1 cellular context compared by ENCODE assay signal in the genomic region with DNA sequence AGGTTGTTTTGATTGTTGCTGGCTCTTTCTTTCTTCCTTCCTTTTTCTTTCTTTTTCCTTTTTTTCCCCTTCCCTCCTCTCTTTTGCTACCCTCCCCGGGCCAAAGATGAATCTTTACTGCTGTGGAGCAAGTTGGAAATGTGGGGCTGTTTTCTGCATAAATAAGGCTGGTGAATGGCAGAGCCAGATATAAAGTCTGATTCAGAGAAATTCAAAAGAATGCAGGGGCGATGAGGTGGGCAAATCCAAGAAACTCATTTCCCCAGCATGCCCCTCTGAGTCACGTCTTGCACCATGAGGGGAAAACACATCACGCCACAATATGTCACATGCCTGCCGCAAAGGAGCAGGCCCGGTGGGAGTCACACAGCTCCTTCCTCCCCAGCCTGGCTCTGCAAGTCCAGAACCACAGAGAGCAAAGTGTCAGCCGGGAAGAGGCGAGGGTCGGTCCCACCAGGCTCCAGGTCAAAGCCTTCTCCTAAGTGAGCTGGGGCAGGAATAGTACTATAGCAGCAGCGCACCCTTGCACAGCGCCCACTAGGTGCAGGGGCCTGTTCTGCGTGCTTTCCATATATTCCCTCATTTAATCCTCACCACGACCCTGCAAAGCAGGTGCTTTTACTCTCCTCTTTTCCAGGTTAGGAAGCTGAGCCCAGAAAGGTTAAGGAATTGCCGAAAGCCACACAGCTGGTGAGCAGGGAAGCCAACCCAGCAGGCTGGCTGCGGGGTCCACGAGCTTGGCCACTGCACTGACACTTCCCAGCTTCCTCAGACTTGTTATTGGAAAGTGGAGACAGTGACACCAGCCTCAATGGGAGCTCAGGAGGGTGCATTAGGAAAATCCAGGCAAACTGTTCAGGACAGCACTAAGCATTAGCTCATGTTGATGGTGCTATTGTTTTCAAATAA.
A peak's percentile ranks its signal among the peaks of the same experiment; 100 is the strongest.
TF ChIP-seq lines count a peak whose summit lies in the region.

No MANE protein-coding gene starts in this region.

TF ChIP-seq in HepG2, 621 proteins besides CTCF, POLR2A, EP300 and RAD21 (continued from another document and continues in another):
- TF ChIP-seq RORA (CRISPR knock-in tag; IDR thresholded peaks at IDR 0.05) (no peak), KLF16 (CRISPR knock-in tag; IDR thresholded peaks at IDR 0.05) (no peak), TOPORS (CRISPR knock-in tag; IDR thresholded peaks at IDR 0.05) (no peak), ZNF7 (CRISPR knock-in tag; IDR thresholded peaks at IDR 0.05) (no peak), CBX1 (IDR thresholded peaks at IDR 0.05; ENCODE audit: low read depth) (peak; percentile 40), ZNF75D (CRISPR knock-in tag; IDR thresholded peaks at IDR 0.05; ENCODE audit: borderline replicate concordance) (no peak), HNF4A (CRISPR knock-in tag; IDR thresholded peaks at IDR 0.05) (peak; percentile 58), MEIS2 (CRISPR knock-in tag; IDR thresholded peaks at IDR 0.05) (peak; percentile 31; the same call in 1 of the 2 replicates), ZNF530 (CRISPR knock-in tag; IDR thresholded peaks at IDR 0.05; ENCODE audit: low read depth) (no peak), FOXA1 (IDR thresholded peaks at IDR 0.05) (no peak), FOXA1 (CRISPR knock-in tag; IDR thresholded peaks at IDR 0.05) (no peak), GATAD2A (CRISPR knock-in tag; IDR thresholded peaks at IDR 0.05) (peak; percentile 67), CEBPB (IDR thresholded peaks at IDR 0.05; ENCODE audit: borderline replicate concordance, low read depth, low read length) (0 out of 2 replicates have a peak, but pooled peaks have one; percentile 26), POGZ (CRISPR knock-in tag; IDR thresholded peaks at IDR 0.05) (peak; percentile 40; the same call in 1 of the 2 replicates), NFKB2 (CRISPR knock-in tag; IDR thresholded peaks at IDR 0.05; ENCODE audit: borderline replicate concordance) (peak; percentile 39; the same call in 1 of the 2 replicates), MIXL1 (CRISPR knock-in tag; IDR thresholded peaks at IDR 0.05) (peak; percentile 3; the same call in 1 of the 2 replicates), SALL1 (CRISPR knock-in tag; IDR thresholded peaks at IDR 0.05) (peak; percentile 58), SOX13 (IDR thresholded peaks at IDR 0.05) (no peak), SOX13 (CRISPR knock-in tag; conservative IDR thresholded peaks at IDR 0.05 in 1 of 2, IDR thresholded peaks at IDR 0.05 in 1 of 2) (peak in 1 of 2 experiments; percentile 42; a peak in 2 of 4 replicates), ZNF768 (CRISPR knock-in tag; IDR thresholded peaks at IDR 0.05) (peak; percentile 97), MAZ (IDR thresholded peaks at IDR 0.05; ENCODE audit: borderline replicate concordance, low read depth, low read length) (no peak), MAZ (CRISPR knock-in tag; IDR thresholded peaks at IDR 0.05; ENCODE audit: low read depth) (peak; percentile 13; the same call in 1 of the 2 replicates), ARNT (IDR thresholded peaks at IDR 0.05) (no peak), ADNP (CRISPR knock-in tag; IDR thresholded peaks at IDR 0.05) (peak; percentile 57; the same call in 1 of the 2 replicates), YEATS4 (CRISPR knock-in tag; IDR thresholded peaks at IDR 0.05; ENCODE audit: borderline replicate concordance) (0 out of 2 replicates have a peak, but pooled peaks have one; percentile 21), GZF1 (CRISPR knock-in tag; IDR thresholded peaks at IDR 0.05) (no peak), ZNF749 (CRISPR knock-in tag; IDR thresholded peaks at IDR 0.05; ENCODE audit: borderline replicate concordance) (no peak), SIN3B (IDR thresholded peaks at IDR 0.05; ENCODE audit: low read length) (0 out of 2 replicates have a peak, but pooled peaks have one; percentile 40), HMGA1 (CRISPR knock-in tag; conservative IDR thresholded peaks at IDR 0.05) (no peak), MEIS1 (CRISPR knock-in tag; IDR thresholded peaks at IDR 0.05; ENCODE audit: borderline replicate concordance) (no peak), REL (CRISPR knock-in tag; conservative IDR thresholded peaks at IDR 0.05) (no peak), SIX1 (CRISPR knock-in tag; IDR thresholded peaks at IDR 0.05; ENCODE audit: borderline replicate concordance) (no peak), ZNF605 (CRISPR knock-in tag; IDR thresholded peaks at IDR 0.05) (peak; percentile 85), ZSCAN12 (CRISPR knock-in tag; IDR thresholded peaks at IDR 0.05) (no peak), ZNF451 (CRISPR knock-in tag; IDR thresholded peaks at IDR 0.05) (no peak), MYC (CRISPR knock-in tag; IDR thresholded peaks at IDR 0.05; ENCODE audit: borderline replicate concordance) (peak; percentile 50), HHEX (CRISPR knock-in tag; IDR thresholded peaks at IDR 0.05) (no peak), ZSCAN25 (CRISPR knock-in tag; IDR thresholded peaks at IDR 0.05) (peak; percentile 89; the same call in 1 of the 2 replicates)
- TF ChIP-seq, protein P1, sequence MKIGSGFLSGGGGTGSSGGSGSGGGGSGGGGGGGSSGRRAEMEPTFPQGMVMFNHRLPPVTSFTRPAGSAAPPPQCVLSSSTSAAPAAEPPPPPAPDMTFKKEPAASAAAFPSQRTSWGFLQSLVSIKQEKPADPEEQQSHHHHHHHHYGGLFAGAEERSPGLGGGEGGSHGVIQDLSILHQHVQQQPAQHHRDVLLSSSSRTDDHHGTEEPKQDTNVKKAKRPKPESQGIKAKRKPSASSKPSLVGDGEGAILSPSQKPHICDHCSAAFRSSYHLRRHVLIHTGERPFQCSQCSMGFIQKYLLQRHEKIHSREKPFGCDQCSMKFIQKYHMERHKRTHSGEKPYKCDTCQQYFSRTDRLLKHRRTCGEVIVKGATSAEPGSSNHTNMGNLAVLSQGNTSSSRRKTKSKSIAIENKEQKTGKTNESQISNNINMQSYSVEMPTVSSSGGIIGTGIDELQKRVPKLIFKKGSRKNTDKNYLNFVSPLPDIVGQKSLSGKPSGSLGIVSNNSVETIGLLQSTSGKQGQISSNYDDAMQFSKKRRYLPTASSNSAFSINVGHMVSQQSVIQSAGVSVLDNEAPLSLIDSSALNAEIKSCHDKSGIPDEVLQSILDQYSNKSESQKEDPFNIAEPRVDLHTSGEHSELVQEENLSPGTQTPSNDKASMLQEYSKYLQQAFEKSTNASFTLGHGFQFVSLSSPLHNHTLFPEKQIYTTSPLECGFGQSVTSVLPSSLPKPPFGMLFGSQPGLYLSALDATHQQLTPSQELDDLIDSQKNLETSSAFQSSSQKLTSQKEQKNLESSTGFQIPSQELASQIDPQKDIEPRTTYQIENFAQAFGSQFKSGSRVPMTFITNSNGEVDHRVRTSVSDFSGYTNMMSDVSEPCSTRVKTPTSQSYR (CRISPR knock-in tag; IDR thresholded peaks at IDR 0.05; ENCODE audit: borderline replicate concordance), result no peak
- TF ChIP-seq, protein P2, sequence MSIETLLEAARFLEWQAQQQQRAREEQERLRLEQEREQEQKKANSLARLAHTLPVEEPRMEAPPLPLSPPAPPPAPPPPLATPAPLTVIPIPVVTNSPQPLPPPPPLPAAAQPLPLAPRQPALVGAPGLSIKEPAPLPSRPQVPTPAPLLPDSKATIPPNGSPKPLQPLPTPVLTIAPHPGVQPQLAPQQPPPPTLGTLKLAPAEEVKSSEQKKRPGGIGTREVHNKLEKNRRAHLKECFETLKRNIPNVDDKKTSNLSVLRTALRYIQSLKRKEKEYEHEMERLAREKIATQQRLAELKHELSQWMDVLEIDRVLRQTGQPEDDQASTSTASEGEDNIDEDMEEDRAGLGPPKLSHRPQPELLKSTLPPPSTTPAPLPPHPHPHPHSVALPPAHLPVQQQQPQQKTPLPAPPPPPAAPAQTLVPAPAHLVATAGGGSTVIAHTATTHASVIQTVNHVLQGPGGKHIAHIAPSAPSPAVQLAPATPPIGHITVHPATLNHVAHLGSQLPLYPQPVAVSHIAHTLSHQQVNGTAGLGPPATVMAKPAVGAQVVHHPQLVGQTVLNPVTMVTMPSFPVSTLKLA (IDR thresholded peaks at IDR 0.05), result no peak
- TF ChIP-seq, protein P3, sequence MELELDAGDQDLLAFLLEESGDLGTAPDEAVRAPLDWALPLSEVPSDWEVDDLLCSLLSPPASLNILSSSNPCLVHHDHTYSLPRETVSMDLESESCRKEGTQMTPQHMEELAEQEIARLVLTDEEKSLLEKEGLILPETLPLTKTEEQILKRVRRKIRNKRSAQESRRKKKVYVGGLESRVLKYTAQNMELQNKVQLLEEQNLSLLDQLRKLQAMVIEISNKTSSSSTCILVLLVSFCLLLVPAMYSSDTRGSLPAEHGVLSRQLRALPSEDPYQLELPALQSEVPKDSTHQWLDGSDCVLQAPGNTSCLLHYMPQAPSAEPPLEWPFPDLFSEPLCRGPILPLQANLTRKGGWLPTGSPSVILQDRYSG (CRISPR knock-in tag; IDR thresholded peaks at IDR 0.05), result no peak
- TF ChIP-seq, protein P4, sequence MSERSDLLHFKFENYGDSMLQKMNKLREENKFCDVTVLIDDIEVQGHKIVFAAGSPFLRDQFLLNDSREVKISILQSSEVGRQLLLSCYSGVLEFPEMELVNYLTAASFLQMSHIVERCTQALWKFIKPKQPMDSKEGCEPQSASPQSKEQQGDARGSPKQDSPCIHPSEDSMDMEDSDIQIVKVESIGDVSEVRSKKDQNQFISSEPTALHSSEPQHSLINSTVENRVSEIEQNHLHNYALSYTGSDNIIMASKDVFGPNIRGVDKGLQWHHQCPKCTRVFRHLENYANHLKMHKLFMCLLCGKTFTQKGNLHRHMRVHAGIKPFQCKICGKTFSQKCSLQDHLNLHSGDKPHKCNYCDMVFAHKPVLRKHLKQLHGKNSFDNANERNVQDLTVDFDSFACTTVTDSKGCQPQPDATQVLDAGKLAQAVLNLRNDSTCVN (CRISPR knock-in tag; IDR thresholded peaks at IDR 0.05; ENCODE audit: borderline replicate concordance), result no peak
- TF ChIP-seq, protein P5, sequence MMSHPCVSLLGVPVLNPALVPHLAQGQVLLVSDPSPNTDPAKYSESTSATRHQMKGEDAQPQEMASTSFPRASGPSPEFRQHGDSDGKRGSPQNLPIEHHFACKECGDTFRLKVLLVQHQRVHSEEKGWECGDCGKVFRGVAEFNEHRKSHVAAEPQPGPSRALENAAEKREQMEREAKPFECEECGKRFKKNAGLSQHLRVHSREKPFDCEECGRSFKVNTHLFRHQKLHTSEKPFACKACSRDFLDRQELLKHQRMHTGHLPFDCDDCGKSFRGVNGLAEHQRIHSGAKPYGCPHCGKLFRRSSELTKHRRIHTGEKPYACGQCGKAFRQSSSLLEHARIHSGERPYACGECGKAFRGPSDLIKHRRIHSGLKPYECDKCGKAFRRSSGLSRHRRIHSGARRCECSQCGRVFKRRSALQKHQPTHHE (CRISPR knock-in tag; IDR thresholded peaks at IDR 0.05; ENCODE audit: borderline replicate concordance), result no peak; the same call in 1 of the 2 replicates
- TF ChIP-seq, protein P6, sequence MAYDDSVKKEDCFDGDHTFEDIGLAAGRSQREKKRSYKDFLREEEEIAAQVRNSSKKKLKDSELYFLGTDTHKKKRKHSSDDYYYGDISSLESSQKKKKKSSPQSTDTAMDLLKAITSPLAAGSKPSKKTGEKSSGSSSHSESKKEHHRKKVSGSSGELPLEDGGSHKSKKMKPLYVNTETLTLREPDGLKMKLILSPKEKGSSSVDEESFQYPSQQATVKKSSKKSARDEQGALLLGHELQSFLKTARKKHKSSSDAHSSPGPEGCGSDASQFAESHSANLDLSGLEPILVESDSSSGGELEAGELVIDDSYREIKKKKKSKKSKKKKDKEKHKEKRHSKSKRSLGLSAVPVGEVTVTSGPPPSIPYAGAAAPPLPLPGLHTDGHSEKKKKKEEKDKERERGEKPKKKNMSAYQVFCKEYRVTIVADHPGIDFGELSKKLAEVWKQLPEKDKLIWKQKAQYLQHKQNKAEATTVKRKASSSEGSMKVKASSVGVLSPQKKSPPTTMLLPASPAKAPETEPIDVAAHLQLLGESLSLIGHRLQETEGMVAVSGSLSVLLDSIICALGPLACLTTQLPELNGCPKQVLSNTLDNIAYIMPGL (CRISPR knock-in tag; IDR thresholded peaks at IDR 0.05; ENCODE audit: borderline replicate concordance in 1 of 2, low read depth in 1 of 2), result peak; percentile 86 to 87; a peak in 3 of 4 replicates
- TF ChIP-seq, protein P7, sequence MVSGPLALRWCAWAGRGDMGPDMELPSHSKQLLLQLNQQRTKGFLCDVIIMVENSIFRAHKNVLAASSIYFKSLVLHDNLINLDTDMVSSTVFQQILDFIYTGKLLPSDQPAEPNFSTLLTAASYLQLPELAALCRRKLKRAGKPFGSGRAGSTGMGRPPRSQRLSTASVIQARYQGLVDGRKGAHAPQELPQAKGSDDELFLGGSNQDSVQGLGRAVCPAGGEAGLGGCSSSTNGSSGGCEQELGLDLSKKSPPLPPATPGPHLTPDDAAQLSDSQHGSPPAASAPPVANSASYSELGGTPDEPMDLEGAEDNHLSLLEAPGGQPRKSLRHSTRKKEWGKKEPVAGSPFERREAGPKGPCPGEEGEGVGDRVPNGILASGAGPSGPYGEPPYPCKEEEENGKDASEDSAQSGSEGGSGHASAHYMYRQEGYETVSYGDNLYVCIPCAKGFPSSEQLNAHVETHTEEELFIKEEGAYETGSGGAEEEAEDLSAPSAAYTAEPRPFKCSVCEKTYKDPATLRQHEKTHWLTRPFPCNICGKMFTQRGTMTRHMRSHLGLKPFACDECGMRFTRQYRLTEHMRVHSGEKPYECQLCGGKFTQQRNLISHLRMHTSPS (CRISPR knock-in tag; IDR thresholded peaks at IDR 0.05; ENCODE audit: low read depth), result peak; percentile 65
- TF ChIP-seq, protein P8, sequence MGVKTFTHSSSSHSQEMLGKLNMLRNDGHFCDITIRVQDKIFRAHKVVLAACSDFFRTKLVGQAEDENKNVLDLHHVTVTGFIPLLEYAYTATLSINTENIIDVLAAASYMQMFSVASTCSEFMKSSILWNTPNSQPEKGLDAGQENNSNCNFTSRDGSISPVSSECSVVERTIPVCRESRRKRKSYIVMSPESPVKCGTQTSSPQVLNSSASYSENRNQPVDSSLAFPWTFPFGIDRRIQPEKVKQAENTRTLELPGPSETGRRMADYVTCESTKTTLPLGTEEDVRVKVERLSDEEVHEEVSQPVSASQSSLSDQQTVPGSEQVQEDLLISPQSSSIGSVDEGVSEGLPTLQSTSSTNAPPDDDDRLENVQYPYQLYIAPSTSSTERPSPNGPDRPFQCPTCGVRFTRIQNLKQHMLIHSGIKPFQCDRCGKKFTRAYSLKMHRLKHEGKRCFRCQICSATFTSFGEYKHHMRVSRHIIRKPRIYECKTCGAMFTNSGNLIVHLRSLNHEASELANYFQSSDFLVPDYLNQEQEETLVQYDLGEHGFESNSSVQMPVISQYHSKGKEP (CRISPR knock-in tag; IDR thresholded peaks at IDR 0.05), result no peak
- TF ChIP-seq, protein P9, sequence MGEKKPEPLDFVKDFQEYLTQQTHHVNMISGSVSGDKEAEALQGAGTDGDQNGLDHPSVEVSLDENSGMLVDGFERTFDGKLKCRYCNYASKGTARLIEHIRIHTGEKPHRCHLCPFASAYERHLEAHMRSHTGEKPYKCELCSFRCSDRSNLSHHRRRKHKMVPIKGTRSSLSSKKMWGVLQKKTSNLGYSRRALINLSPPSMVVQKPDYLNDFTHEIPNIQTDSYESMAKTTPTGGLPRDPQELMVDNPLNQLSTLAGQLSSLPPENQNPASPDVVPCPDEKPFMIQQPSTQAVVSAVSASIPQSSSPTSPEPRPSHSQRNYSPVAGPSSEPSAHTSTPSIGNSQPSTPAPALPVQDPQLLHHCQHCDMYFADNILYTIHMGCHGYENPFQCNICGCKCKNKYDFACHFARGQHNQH (CRISPR knock-in tag; IDR thresholded peaks at IDR 0.05), result no peak; the same call in 1 of the 2 replicates
- TF ChIP-seq, protein P10, sequence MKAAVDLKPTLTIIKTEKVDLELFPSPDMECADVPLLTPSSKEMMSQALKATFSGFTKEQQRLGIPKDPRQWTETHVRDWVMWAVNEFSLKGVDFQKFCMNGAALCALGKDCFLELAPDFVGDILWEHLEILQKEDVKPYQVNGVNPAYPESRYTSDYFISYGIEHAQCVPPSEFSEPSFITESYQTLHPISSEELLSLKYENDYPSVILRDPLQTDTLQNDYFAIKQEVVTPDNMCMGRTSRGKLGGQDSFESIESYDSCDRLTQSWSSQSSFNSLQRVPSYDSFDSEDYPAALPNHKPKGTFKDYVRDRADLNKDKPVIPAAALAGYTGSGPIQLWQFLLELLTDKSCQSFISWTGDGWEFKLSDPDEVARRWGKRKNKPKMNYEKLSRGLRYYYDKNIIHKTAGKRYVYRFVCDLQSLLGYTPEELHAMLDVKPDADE (CRISPR knock-in tag; IDR thresholded peaks at IDR 0.05), result no peak
